Comparison of ENCODE assay signal across 18 cellular contexts in the genomic region with DNA sequence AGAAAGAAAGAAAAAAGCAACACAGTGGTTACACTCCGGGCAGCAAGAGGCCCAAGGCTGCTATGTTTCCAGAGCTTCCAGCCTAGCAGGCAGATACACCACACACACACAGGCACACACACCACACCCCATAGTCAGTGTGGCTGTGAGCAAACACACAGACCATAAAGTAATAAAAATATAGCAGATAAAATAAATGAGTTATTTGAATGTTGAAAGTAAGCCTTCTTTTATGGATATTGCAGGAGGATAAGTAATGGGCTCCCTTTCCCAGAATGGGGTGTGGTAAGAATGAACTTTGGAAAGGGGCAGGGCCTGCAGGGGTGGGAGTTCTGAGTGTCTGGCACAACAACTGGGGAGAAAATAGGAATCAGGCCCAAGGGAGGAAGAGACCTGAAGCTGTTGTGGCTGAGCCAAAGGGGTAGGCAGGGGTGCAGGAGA. TPM values are rescaled to one million over a fixed set of nuclear protein-coding genes. Genes with fewer than 3 reads are reported as not detected.
DNase-seq lines count a peak whose midpoint lies in the region; ATAC-seq and TF ChIP-seq lines count a peak whose summit lies in the region.
"Had no signal": no experiment of that assay in that cellular context is flagged by ENCODE, and none has a peak within 500 bp of the region (broad histone marks: within the 10 kb centered on the region; RNA-seq: fewer than 3 reads in every experiment).

No MANE protein-coding gene starts in this region.

- no CpG with 5 or more reads among the region's 1 CpG for WGBS in endodermal cell (ENCODE audit: insufficient coverage in 1 of 2, insufficient read length in 1 of 2), 2 experiments

- ATAC-seq in natural killer cell (no peak), HG03159 (IDR thresholded peaks at IDR 0.05; ENCODE audit: unreplicated experiment) (no peak)
- ATAC-seq: activated CD8-positive, alpha-beta T cell treated with anti-CD3 and anti-CD28 coated beads for 36 hours had no signal

- H3K36me3 ChIP-seq in endodermal cell (ENCODE audit: control insufficient read depth, insufficient read depth, low read length) (no peaks in the 10 kb centered on the region), uterus (no peaks in the 10 kb centered on the region)

- no peaks in the 10 kb centered on the region for H3K36me3 Mint-ChIP-seq in activated CD4-positive, alpha-beta T cell treated with anti-CD3 and anti-CD28 coated beads, Interleukin-2, amount 10 ng/mL, durations not matched to agents 24 days and 14 days (ENCODE audit: low read depth)
- no peaks in the 10 kb centered on the region for H3K36me3 Mint-ChIP-seq in endodermal cell (ENCODE audit: low read depth)
- H3K36me3 Mint-ChIP-seq in nephron (ENCODE audit: low read depth) = no peaks in the 10 kb centered on the region
- H3K36me3 Mint-ChIP-seq in natural killer cell = no peaks in the 10 kb centered on the region

- no peak for TF ChIP-seq POLR2A in uterus (IDR thresholded peaks at IDR 0.05)

- no peaks in the 10 kb centered on the region for H3K9me3 Mint-ChIP-seq in activated CD4-positive, alpha-beta T cell treated with anti-CD3 and anti-CD28 coated beads, Interleukin-2, amount 10 ng/mL, durations not matched to agents 24 days and 14 days
- H3K9me3 Mint-ChIP-seq in endodermal cell (peaks cover 3% of the 10 kb centered on the region), nephron (no peaks in the 10 kb centered on the region), natural killer cell (no peaks in the 10 kb centered on the region)
- H3K9me3 Mint-ChIP-seq: activated CD8-positive, alpha-beta T cell treated with anti-CD3 and anti-CD28 coated beads for 36 hours; activated T-helper 1 cell treated with anti-CD3 and anti-CD28 coated beads, Interleukin-12 subunit alpha, Interleukin-12 subunit beta, Interleukin-2, Interleukin-4 antibody, amounts not matched to agents 30 ng/mL and 10 ng/mL and 1 ng/mL, durations not matched to agents 14 hours and 24 hours and 36 hours had no signal

- H3K27ac Mint-ChIP-seq in activated CD4-positive, alpha-beta T cell treated with anti-CD3 and anti-CD28 coated beads, Interleukin-2, amount 10 ng/mL, durations not matched to agents 24 days and 14 days = peak overlapping the region; percentile 35
- H3K27ac Mint-ChIP-seq in endodermal cell (no peak overlapping the region), nephron (peak overlapping the region; percentile 72 to 89 (median 76)), natural killer cell (no peak overlapping the region)
- H3K27ac Mint-ChIP-seq: activated CD8-positive, alpha-beta T cell treated with anti-CD3 and anti-CD28 coated beads for 36 hours; activated T-helper 1 cell treated with anti-CD3 and anti-CD28 coated beads, Interleukin-12 subunit alpha, Interleukin-12 subunit beta, Interleukin-2, Interleukin-4 antibody, amounts not matched to agents 30 ng/mL and 10 ng/mL and 1 ng/mL, durations not matched to agents 14 hours and 24 hours and 36 hours had no signal

- no peaks in the 10 kb centered on the region for H3K27me3 Mint-ChIP-seq in activated CD4-positive, alpha-beta T cell treated with anti-CD3 and anti-CD28 coated beads, Interleukin-2, amount 10 ng/mL, durations not matched to agents 24 days and 14 days
- H3K27me3 Mint-ChIP-seq in endodermal cell (ENCODE audit: insufficient read depth) = peaks cover 26% of the 10 kb centered on the region
- H3K27me3 Mint-ChIP-seq in nephron (ENCODE audit: low read depth) = peaks cover 12% of the 10 kb centered on the region
- H3K27me3 Mint-ChIP-seq in natural killer cell (ENCODE audit: low read depth in 2 of 2) = peaks cover 0 to 4% of the 10 kb centered on the region in 2 donors
- H3K27me3 Mint-ChIP-seq: activated CD8-positive, alpha-beta T cell treated with anti-CD3 and anti-CD28 coated beads for 36 hours had no signal

- DNase-seq in activated CD4-positive, alpha-beta T cell treated with anti-CD3 and anti-CD28 coated beads, Interleukin-2, amount 10 ng/mL, durations not matched to agents 24 days and 14 days = no peak
- DNase-seq in activated CD4-positive, alpha-beta T cell treated with anti-CD3 and anti-CD28 coated beads, Interleukin-2, amount 50 U/mL, for 4 hours = no peak
- DNase-seq in endodermal cell (peak; percentile 32), uterus (peak; percentile 34 to 56), natural killer cell (no peak), DMS114 treated with DMSO at 0.1 percent for 48 hours (lab: John Stamatoyannopoulos, UW; ENCODE audit: unreplicated experiment) (no peak)
- DNase-seq: activated CD8-positive, alpha-beta T cell treated with anti-CD3 and anti-CD28 coated beads for 36 hours; amniotic stem cell; DMS79; head of caudate nucleus; kidney; NCI-H774 had no signal

- TF ChIP-seq CTCF in endodermal cell (conservative IDR thresholded peaks at IDR 0.05) = no peak
- TF ChIP-seq CTCF in nephron (IDR thresholded peaks at IDR 0.05; ENCODE audit: unreplicated experiment in 3 of 3) = no peak
- no peak for TF ChIP-seq CTCF in uterus (IDR thresholded peaks at IDR 0.05)
- TF ChIP-seq CTCF in natural killer cell (IDR thresholded peaks at IDR 0.05) = no peak

- H3K4me3 ChIP-seq in endodermal cell (ENCODE audit: low read length) = no peak overlapping the region
- H3K4me3 ChIP-seq in uterus = no peak overlapping the region

- H3K4me1 ChIP-seq in endodermal cell (ENCODE audit: control insufficient read depth, insufficient read depth, low read length) (no peaks in the 10 kb centered on the region), uterus (no peaks in the 10 kb centered on the region)

- H3K27ac ChIP-seq in endodermal cell (ENCODE audit: low read depth, low read length) (no peak overlapping the region), uterus (peak overlapping the region; percentile 51 to 67)
- H3K27ac ChIP-seq: 22Rv1, C4-2B had no signal

- H3K9me3 ChIP-seq in endodermal cell (ENCODE audit: control insufficient read depth, low read length) = no peaks in the 10 kb centered on the region
- H3K9me3 ChIP-seq in uterus = no peaks in the 10 kb centered on the region

- peaks cover 5% of the 10 kb centered on the region for H3K27me3 ChIP-seq in endodermal cell (ENCODE audit: control insufficient read depth, insufficient read depth, low read length, poor library complexity, severe bottlenecking)
- H3K27me3 ChIP-seq in uterus = no peaks in the 10 kb centered on the region

- H3K4me3 Mint-ChIP-seq in activated CD4-positive, alpha-beta T cell treated with anti-CD3 and anti-CD28 coated beads, Interleukin-2, amount 10 ng/mL, durations not matched to agents 24 days and 14 days = no peak overlapping the region
- H3K4me3 Mint-ChIP-seq in endodermal cell (no peak overlapping the region), nephron (no peak overlapping the region), natural killer cell (no peak overlapping the region)
- H3K4me3 Mint-ChIP-seq: activated CD8-positive, alpha-beta T cell treated with anti-CD3 and anti-CD28 coated beads for 36 hours; activated T-helper 1 cell treated with anti-CD3 and anti-CD28 coated beads, Interleukin-12 subunit alpha, Interleukin-12 subunit beta, Interleukin-2, Interleukin-4 antibody, amounts not matched to agents 30 ng/mL and 10 ng/mL and 1 ng/mL, durations not matched to agents 14 hours and 24 hours and 36 hours had no signal

- no peak overlapping the region for H3K9ac ChIP-seq in endodermal cell (ENCODE audit: extremely low read depth, low read length, poor library complexity, severe bottlenecking)

- peaks cover 10% of the 10 kb centered on the region for H3K4me1 Mint-ChIP-seq in activated CD4-positive, alpha-beta T cell treated with anti-CD3 and anti-CD28 coated beads, Interleukin-2, amount 10 ng/mL, durations not matched to agents 24 days and 14 days
- H3K4me1 Mint-ChIP-seq in endodermal cell = peaks cover 8% of the 10 kb centered on the region
- peaks cover 22% of the 10 kb centered on the region for H3K4me1 Mint-ChIP-seq in nephron
- peaks cover 7 to 16% of the 10 kb centered on the region in 2 donors for H3K4me1 Mint-ChIP-seq in natural killer cell

- intact Hi-C loops in activated CD4-positive, alpha-beta T cell treated with anti-CD3 and anti-CD28 coated beads, Interleukin-2, amount 10 ng/mL, durations not matched to agents 24 days and 14 days (cut with micrococcal nuclease) = no loop called here
- intact Hi-C loops in uterus (cut with DNase I; ENCODE audit: low total_unique reads) = no loop called here
- intact Hi-C loops in natural killer cell (cut with micrococcal nuclease) = no loop called here

RNA-seq across cellular contexts. Expression of a gene that starts 4.8 kb away (rescaled TPM):
- total RNA-seq in activated CD4-positive, alpha-beta T cell treated with anti-CD3 and anti-CD28 coated beads, Interleukin-2, amount 10 ng/mL, durations not matched to agents 24 days and 14 days = 192 and 202 TPM in 2 replicates
- 100 to 1,000 TPM; 171 to 198 TPM for total RNA-seq in endodermal cell
- polyA plus RNA-seq in endodermal cell (2013, experiment 1 of 2) = 245 TPM
- 217 TPM for polyA plus RNA-seq in endodermal cell (2013, experiment 2 of 2)
- total RNA-seq in uterus = 100 to 1,000 TPM; 118 to 180 (median 146) TPM
- total RNA-seq in natural killer cell = 100 to 1,000 TPM; 289 to 300 (median 292) TPM

RNA-seq across cellular contexts. Expression of a gene that starts 8.4 kb away (rescaled TPM):
- total RNA-seq in activated CD4-positive, alpha-beta T cell treated with anti-CD3 and anti-CD28 coated beads, Interleukin-2, amount 10 ng/mL, durations not matched to agents 24 days and 14 days = not detected in 2 replicates
- total RNA-seq in endodermal cell (under 1 TPM; 0.57 to 0.60 TPM), uterus (1 to 10 TPM in 1 of 4 donors, under 1 TPM in 1, not detected in 2; 0.29 to 2.0 TPM), natural killer cell (not detected)
- polyA plus RNA-seq in endodermal cell (2013, experiment 1 of 2) = not detected
- not detected for polyA plus RNA-seq in endodermal cell (2013, experiment 2 of 2)
- total RNA-seq: activated CD8-positive, alpha-beta T cell treated with anti-CD3 and anti-CD28 coated beads for 36 hours; activated T-helper 1 cell treated with anti-CD3 and anti-CD28 coated beads, Interleukin-12 subunit alpha, Interleukin-12 subunit beta, Interleukin-2, Interleukin-4 antibody, amounts not matched to agents 30 ng/mL and 10 ng/mL and 1 ng/mL, durations not matched to agents 14 hours and 24 hours and 36 hours; endothelial cell of umbilical vein had no signal
- polyA plus RNA-seq: endothelial cell of umbilical vein had no signal

RNA-seq across cellular contexts. Expression of a gene that starts 24.7 kb away (rescaled TPM):
- total RNA-seq in activated CD4-positive, alpha-beta T cell treated with anti-CD3 and anti-CD28 coated beads, Interleukin-2, amount 10 ng/mL, durations not matched to agents 24 days and 14 days = 61.5 and 69.4 TPM in 2 replicates
- total RNA-seq in endodermal cell = 10 to 100 TPM in 1 of 2 donors, 1 to 10 TPM in 1; 8.5 to 10.4 TPM
- 7.9 TPM for polyA plus RNA-seq in endodermal cell (2013, experiment 1 of 2)
- 7.4 TPM for polyA plus RNA-seq in endodermal cell (2013, experiment 2 of 2)
- 10 to 100 TPM; 16.7 to 29.4 (median 17.4) TPM for total RNA-seq in uterus
- total RNA-seq in natural killer cell = 10 to 100 TPM in 1 of 3 donors, 1 to 10 TPM in 2; 6.0 to 10.9 (median 9.3) TPM

Comparison
In these comparisons a context has a peak if more than half of its experiments do, and no peak if none do; other contexts are left out.
1. DNase-seq: peak in endodermal cell (single experiment) and uterus (2 of 2); none in activated CD4-positive, alpha-beta T cell treated with anti-CD3 and anti-CD28 coated beads, Interleukin-2, amount 10 ng/mL, durations not matched to agents 24 days and 14 days (single experiment), activated CD4-positive, alpha-beta T cell treated with anti-CD3 and anti-CD28 coated beads, Interleukin-2, amount 50 U/mL, for 4 hours (0 of 2), natural killer cell (single experiment) and DMS114 treated with DMSO at 0.1 percent for 48 hours (single experiment).
2. H3K27ac Mint-ChIP-seq: peak in activated CD4-positive, alpha-beta T cell treated with anti-CD3 and anti-CD28 coated beads, Interleukin-2, amount 10 ng/mL, durations not matched to agents 24 days and 14 days (single experiment) and nephron (3 of 3); none in endodermal cell (single experiment) and natural killer cell (0 of 2).